Comparison of ENCODE assay signal across 8 cellular contexts in genomic region chr4:114659386-114660008, GRCh38.
DNase-seq lines count a peak whose midpoint lies in the region; ATAC-seq and TF ChIP-seq lines count a peak whose summit lies in the region.

No MANE protein-coding gene starts in this region.

- peaks cover 6% of the 10 kb centered on the region for H3K27me3 ChIP-seq in upper lobe of right lung

- no peak overlapping the region for H3K27ac ChIP-seq in VCaP
- H3K27ac ChIP-seq in upper lobe of right lung: no peak overlapping the region

- no peak overlapping the region for H3K4me3 ChIP-seq in epithelial cell of esophagus (ENCODE audit: low read length)
- no peak overlapping the region for H3K4me3 ChIP-seq in mucosa of descending colon
- no peak overlapping the region for H3K4me3 ChIP-seq in upper lobe of right lung

- intact Hi-C loops in mucosa of descending colon (cut with DNase I, micrococcal nuclease): loop anchor here (5.0 to 10.0 kb wide), 2 partner anchors 262 to 275 kb away; no protein-coding TSS in a partner anchor
- intact Hi-C loops in upper lobe of right lung (cut with DNase I): no loop called here

- H3K4me1 ChIP-seq in mucosa of descending colon (ENCODE audit: low read depth) (peaks cover 7% of the 10 kb centered on the region), upper lobe of right lung (no peaks in the 10 kb centered on the region)

- ATAC-seq in GM18858 (IDR thresholded peaks at IDR 0.05; ENCODE audit: unreplicated experiment) (peak; percentile 96), HG02973 (IDR thresholded peaks at IDR 0.05; ENCODE audit: unreplicated experiment) (peak; percentile 98), mucosa of descending colon (peak; percentile 94), upper lobe of right lung (peak; percentile 91)

- DNase-seq in CD1c-positive myeloid dendritic cell (ENCODE audit: extremely low spot score): peak; percentile 14
- peak; percentile 62 for DNase-seq in NCI-H1694 (lab: John Stamatoyannopoulos, UW)
- peak; percentile 84 for DNase-seq in epithelial cell of esophagus (ENCODE audit: low read depth)
- peak in 2 of 3 donors; percentile 54 to 87 for DNase-seq in mucosa of descending colon
- DNase-seq in upper lobe of right lung: peak; percentile 47

- H3K9me3 ChIP-seq in mucosa of descending colon: no peaks in the 10 kb centered on the region
- H3K9me3 ChIP-seq in upper lobe of right lung: no peaks in the 10 kb centered on the region

- H3K36me3 ChIP-seq in mucosa of descending colon (ENCODE audit: low read depth): no peaks in the 10 kb centered on the region
- no peaks in the 10 kb centered on the region for H3K36me3 ChIP-seq in upper lobe of right lung

- TF ChIP-seq CTCF in VCaP (conservative IDR thresholded peaks at IDR 0.05) (peak; percentile 97), epithelial cell of esophagus (IDR thresholded peaks at IDR 0.05; ENCODE audit: insufficient read depth, low read depth, low read length, missing control alignments) (peak; percentile 98), mucosa of descending colon (IDR thresholded peaks at IDR 0.05) (peak; percentile 66), upper lobe of right lung (IDR thresholded peaks at IDR 0.05) (peak; percentile 75)

Comparison
In these comparisons a context has a peak if more than half of its experiments do, and no peak if none do; other contexts are left out.
1. DNase-seq: peak in every context shown above with its lines; median percentile 84 in epithelial cell of esophagus; 70 in mucosa of descending colon; 62 in NCI-H1694; 47 in upper lobe of right lung; 14 in CD1c-positive myeloid dendritic cell.